Comparison of ENCODE assay signal across 1 cellular context in genomic region chr1:219825355-219825754, GRCh38.
TF ChIP-seq lines count a peak whose summit lies in the region.

No MANE protein-coding gene starts in this region.

TF ChIP-seq in HEK293, 187 proteins besides CTCF, POLR2A, EP300 and RAD21 (continued from another document and continues in another):
- no peak for TF ChIP-seq ZNF529 (tag by site-specific recombination; IDR thresholded peaks at IDR 0.05; ENCODE audit: insufficient replicate concordance)
- TF ChIP-seq YY2 (tag by site-specific recombination; IDR thresholded peaks at IDR 0.05) = no peak
- TF ChIP-seq ZNF404 (tag by site-specific recombination; IDR thresholded peaks at IDR 0.05) = no peak
- TF ChIP-seq ZNF549 (tag by site-specific recombination; IDR thresholded peaks at IDR 0.05) = no peak
- TF ChIP-seq, protein P1, sequence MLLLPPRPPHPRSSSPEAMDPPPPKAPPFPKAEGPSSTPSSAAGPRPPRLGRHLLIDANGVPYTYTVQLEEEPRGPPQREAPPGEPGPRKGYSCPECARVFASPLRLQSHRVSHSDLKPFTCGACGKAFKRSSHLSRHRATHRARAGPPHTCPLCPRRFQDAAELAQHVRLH (tag by site-specific recombination; IDR thresholded peaks at IDR 0.05) = 0 out of 2 replicates have a peak, but pooled peaks have one; percentile 50
- TF ChIP-seq MZF1 (tag by site-specific recombination; IDR thresholded peaks at IDR 0.05; ENCODE audit: borderline replicate concordance) = no peak
- TF ChIP-seq ZNF610 (tag by site-specific recombination; IDR thresholded peaks at IDR 0.05; ENCODE audit: borderline replicate concordance) = no peak
- TF ChIP-seq, protein P2, sequence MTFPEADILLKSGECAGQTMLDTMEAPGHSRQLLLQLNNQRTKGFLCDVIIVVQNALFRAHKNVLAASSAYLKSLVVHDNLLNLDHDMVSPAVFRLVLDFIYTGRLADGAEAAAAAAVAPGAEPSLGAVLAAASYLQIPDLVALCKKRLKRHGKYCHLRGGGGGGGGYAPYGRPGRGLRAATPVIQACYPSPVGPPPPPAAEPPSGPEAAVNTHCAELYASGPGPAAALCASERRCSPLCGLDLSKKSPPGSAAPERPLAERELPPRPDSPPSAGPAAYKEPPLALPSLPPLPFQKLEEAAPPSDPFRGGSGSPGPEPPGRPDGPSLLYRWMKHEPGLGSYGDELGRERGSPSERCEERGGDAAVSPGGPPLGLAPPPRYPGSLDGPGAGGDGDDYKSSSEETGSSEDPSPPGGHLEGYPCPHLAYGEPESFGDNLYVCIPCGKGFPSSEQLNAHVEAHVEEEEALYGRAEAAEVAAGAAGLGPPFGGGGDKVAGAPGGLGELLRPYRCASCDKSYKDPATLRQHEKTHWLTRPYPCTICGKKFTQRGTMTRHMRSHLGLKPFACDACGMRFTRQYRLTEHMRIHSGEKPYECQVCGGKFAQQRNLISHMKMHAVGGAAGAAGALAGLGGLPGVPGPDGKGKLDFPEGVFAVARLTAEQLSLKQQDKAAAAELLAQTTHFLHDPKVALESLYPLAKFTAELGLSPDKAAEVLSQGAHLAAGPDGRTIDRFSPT (tag by site-specific recombination; IDR thresholded peaks at IDR 0.05) = peak; percentile 71; the same call in 1 of the 2 replicates
- TF ChIP-seq ZNF621 (tag by site-specific recombination; IDR thresholded peaks at IDR 0.05) = no peak
- TF ChIP-seq ZSCAN5A (tag by site-specific recombination; IDR thresholded peaks at IDR 0.05) = no peak
- TF ChIP-seq ZFP37 (tag by site-specific recombination; IDR thresholded peaks at IDR 0.05) = no peak
- no peak for TF ChIP-seq ZNF555 (tag by site-specific recombination; conservative IDR thresholded peaks at IDR 0.05)
- no peak for TF ChIP-seq ZNF133 (tag by site-specific recombination; IDR thresholded peaks at IDR 0.05)
- TF ChIP-seq ZBTB10 (tag by site-specific recombination; IDR thresholded peaks at IDR 0.05) = no peak
- TF ChIP-seq, protein P3, sequence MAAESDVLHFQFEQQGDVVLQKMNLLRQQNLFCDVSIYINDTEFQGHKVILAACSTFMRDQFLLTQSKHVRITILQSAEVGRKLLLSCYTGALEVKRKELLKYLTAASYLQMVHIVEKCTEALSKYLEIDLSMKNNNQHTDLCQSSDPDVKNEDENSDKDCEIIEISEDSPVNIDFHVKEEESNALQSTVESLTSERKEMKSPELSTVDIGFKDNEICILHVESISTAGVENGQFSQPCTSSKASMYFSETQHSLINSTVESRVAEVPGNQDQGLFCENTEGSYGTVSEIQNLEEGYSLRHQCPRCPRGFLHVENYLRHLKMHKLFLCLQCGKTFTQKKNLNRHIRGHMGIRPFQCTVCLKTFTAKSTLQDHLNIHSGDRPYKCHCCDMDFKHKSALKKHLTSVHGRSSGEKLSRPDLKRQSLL (tag by site-specific recombination; IDR thresholded peaks at IDR 0.05) = no peak
- no peak for TF ChIP-seq ZNF19 (tag by site-specific recombination; IDR thresholded peaks at IDR 0.05; ENCODE audit: low read depth)
- TF ChIP-seq ZNF24 (tag by site-specific recombination; IDR thresholded peaks at IDR 0.05) = no peak
- TF ChIP-seq ZEB2 (tag by site-specific recombination; IDR thresholded peaks at IDR 0.05) = no peak
- no peak for TF ChIP-seq ZNF426 (tag by site-specific recombination; IDR thresholded peaks at IDR 0.05)
- 0 out of 2 replicates have a peak, but pooled peaks have one; percentile 21 for TF ChIP-seq FEZF1 (tag by site-specific recombination; IDR thresholded peaks at IDR 0.05)
- no peak for TF ChIP-seq ZNF146 (tag by site-specific recombination; IDR thresholded peaks at IDR 0.05)
- TF ChIP-seq ZNF10 (tag by site-specific recombination; IDR thresholded peaks at IDR 0.05) = no peak
- TF ChIP-seq ZNF707 (tag by site-specific recombination; IDR thresholded peaks at IDR 0.05) = no peak
- TF ChIP-seq ZNF701 (tag by site-specific recombination; IDR thresholded peaks at IDR 0.05) = no peak
- TF ChIP-seq, protein P4, sequence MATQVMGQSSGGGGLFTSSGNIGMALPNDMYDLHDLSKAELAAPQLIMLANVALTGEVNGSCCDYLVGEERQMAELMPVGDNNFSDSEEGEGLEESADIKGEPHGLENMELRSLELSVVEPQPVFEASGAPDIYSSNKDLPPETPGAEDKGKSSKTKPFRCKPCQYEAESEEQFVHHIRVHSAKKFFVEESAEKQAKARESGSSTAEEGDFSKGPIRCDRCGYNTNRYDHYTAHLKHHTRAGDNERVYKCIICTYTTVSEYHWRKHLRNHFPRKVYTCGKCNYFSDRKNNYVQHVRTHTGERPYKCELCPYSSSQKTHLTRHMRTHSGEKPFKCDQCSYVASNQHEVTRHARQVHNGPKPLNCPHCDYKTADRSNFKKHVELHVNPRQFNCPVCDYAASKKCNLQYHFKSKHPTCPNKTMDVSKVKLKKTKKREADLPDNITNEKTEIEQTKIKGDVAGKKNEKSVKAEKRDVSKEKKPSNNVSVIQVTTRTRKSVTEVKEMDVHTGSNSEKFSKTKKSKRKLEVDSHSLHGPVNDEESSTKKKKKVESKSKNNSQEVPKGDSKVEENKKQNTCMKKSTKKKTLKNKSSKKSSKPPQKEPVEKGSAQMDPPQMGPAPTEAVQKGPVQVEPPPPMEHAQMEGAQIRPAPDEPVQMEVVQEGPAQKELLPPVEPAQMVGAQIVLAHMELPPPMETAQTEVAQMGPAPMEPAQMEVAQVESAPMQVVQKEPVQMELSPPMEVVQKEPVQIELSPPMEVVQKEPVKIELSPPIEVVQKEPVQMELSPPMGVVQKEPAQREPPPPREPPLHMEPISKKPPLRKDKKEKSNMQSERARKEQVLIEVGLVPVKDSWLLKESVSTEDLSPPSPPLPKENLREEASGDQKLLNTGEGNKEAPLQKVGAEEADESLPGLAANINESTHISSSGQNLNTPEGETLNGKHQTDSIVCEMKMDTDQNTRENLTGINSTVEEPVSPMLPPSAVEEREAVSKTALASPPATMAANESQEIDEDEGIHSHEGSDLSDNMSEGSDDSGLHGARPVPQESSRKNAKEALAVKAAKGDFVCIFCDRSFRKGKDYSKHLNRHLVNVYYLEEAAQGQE (tag by site-specific recombination; IDR thresholded peaks at IDR 0.05) = no peak
- no peak for TF ChIP-seq ZNF777 (tag by site-specific recombination; IDR thresholded peaks at IDR 0.05; ENCODE audit: borderline replicate concordance)
- TF ChIP-seq WT1 (tag by site-specific recombination; IDR thresholded peaks at IDR 0.05) = peak; percentile 68
- no peak for TF ChIP-seq RBAK (tag by site-specific recombination; IDR thresholded peaks at IDR 0.05)
- TF ChIP-seq BCL11B (tag by site-specific recombination; IDR thresholded peaks at IDR 0.05; ENCODE audit: low read depth) = peak; percentile 52; the same call in 1 of the 2 replicates
- TF ChIP-seq, protein P5, sequence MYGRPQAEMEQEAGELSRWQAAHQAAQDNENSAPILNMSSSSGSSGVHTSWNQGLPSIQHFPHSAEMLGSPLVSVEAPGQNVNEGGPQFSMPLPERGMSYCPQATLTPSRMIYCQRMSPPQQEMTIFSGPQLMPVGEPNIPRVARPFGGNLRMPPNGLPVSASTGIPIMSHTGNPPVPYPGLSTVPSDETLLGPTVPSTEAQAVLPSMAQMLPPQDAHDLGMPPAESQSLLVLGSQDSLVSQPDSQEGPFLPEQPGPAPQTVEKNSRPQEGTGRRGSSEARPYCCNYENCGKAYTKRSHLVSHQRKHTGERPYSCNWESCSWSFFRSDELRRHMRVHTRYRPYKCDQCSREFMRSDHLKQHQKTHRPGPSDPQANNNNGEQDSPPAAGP (tag by site-specific recombination; IDR thresholded peaks at IDR 0.05) = 0 out of 2 replicates have a peak, but pooled peaks have one; percentile 22
- TF ChIP-seq PRDM10 (tag by site-specific recombination; IDR thresholded peaks at IDR 0.05) = no peak
- no peak for TF ChIP-seq ZNF664 (tag by site-specific recombination; IDR thresholded peaks at IDR 0.05)
- TF ChIP-seq ZSCAN30 (tag by site-specific recombination; IDR thresholded peaks at IDR 0.05) = no peak
- TF ChIP-seq ZFP69B (tag by site-specific recombination; IDR thresholded peaks at IDR 0.05) = no peak
- TF ChIP-seq SP3 (tag by site-specific recombination; IDR thresholded peaks at IDR 0.05) = no peak
- no peak for TF ChIP-seq ZSCAN16 (tag by site-specific recombination; IDR thresholded peaks at IDR 0.05)
- TF ChIP-seq ZNF221 (tag by site-specific recombination; IDR thresholded peaks at IDR 0.05; ENCODE audit: borderline replicate concordance) = no peak
- peak; percentile 94 for TF ChIP-seq PRDM6 (tag by site-specific recombination; IDR thresholded peaks at IDR 0.05)
- no peak for TF ChIP-seq ZNF585B (tag by site-specific recombination; IDR thresholded peaks at IDR 0.05)
- TF ChIP-seq ZBTB17 (tag by site-specific recombination; IDR thresholded peaks at IDR 0.05) = no peak
